In genomic region chr3:56861511-56861910, GRCh38 we compare ENCODE assay signal across 23 cellular contexts. TPM values are rescaled to one million over a fixed set of nuclear protein-coding genes. Genes with fewer than 3 reads are reported as not detected.
DNase-seq lines count a peak whose midpoint lies in the region; ATAC-seq and TF ChIP-seq lines count a peak whose summit lies in the region.
"Had no signal": no experiment of that assay in that cellular context is flagged by ENCODE, and none has a peak within 500 bp of the region (broad histone marks: within the 10 kb centered on the region; RNA-seq: fewer than 3 reads in every experiment).

No MANE protein-coding gene starts in this region.

- no peaks in the 10 kb centered on the region for H3K36me3 ChIP-seq in KOPT-K1 (ENCODE audit: insufficient read depth, low read length)
- H3K36me3 ChIP-seq: lower lobe of right lung, Peyer's patch, thoracic aorta had no signal

- H3K4me3 Mint-ChIP-seq in activated T-cell treated with anti-CD3 and anti-CD28 coated beads, Interleukin-2, amount 50 U/mL, for 24 hours, result no peak overlapping the region
- no peak overlapping the region for H3K4me3 Mint-ChIP-seq in activated naive CD8-positive, alpha-beta T cell treated with anti-CD3 and anti-CD28 coated beads, Interleukin-2, amount 10 ng/mL, durations not matched to agents 7 days and 5 days
- no peak overlapping the region for H3K4me3 Mint-ChIP-seq in nephron progenitor cell
- H3K4me3 Mint-ChIP-seq: B cell; dendritic cell treated with granulocyte-macrophage colony-stimulating factor and Interleukin-4, amounts not matched to agents 40 ng/mL and 50 ng/mL, for 4 days had no signal

- peaks cover 83% of the 10 kb centered on the region for H3K4me1 Mint-ChIP-seq in activated T-cell treated with anti-CD3 and anti-CD28 coated beads, Interleukin-2, amount 50 U/mL, for 24 hours (ENCODE audit: low read depth)
- peaks cover 52% of the 10 kb centered on the region for H3K4me1 Mint-ChIP-seq in activated naive CD8-positive, alpha-beta T cell treated with anti-CD3 and anti-CD28 coated beads, Interleukin-2, amount 10 ng/mL, durations not matched to agents 7 days and 5 days
- H3K4me1 Mint-ChIP-seq in nephron progenitor cell, result peaks cover 55% of the 10 kb centered on the region
- H3K4me1 Mint-ChIP-seq: B cell had no signal

- H3K27ac ChIP-seq in KOPT-K1 (ENCODE audit: low read depth, low read length, poor library complexity, severe bottlenecking), result peak overlapping the region; percentile 78
- H3K27ac ChIP-seq: KMS-11, lower lobe of right lung, Peyer's patch, thoracic aorta had no signal

- no peaks in the 10 kb centered on the region for H3K27me3 Mint-ChIP-seq in activated T-cell treated with anti-CD3 and anti-CD28 coated beads, Interleukin-2, amount 50 U/mL, for 24 hours
- H3K27me3 Mint-ChIP-seq in activated naive CD8-positive, alpha-beta T cell treated with anti-CD3 and anti-CD28 coated beads, Interleukin-2, amount 10 ng/mL, durations not matched to agents 7 days and 5 days, result no peaks in the 10 kb centered on the region
- peaks cover 6% of the 10 kb centered on the region for H3K27me3 Mint-ChIP-seq in nephron progenitor cell (ENCODE audit: low read depth, poor library complexity)
- H3K27me3 Mint-ChIP-seq: B cell had no signal

- H3K27ac Mint-ChIP-seq in activated T-cell treated with anti-CD3 and anti-CD28 coated beads, Interleukin-2, amount 50 U/mL, for 24 hours, result peak overlapping the region; percentile 79
- peak overlapping the region; percentile 33 for H3K27ac Mint-ChIP-seq in activated naive CD8-positive, alpha-beta T cell treated with anti-CD3 and anti-CD28 coated beads, Interleukin-2, amount 10 ng/mL, durations not matched to agents 7 days and 5 days
- H3K27ac Mint-ChIP-seq in nephron progenitor cell, result peak overlapping the region; percentile 1
- H3K27ac Mint-ChIP-seq: B cell; dendritic cell treated with granulocyte-macrophage colony-stimulating factor and Interleukin-4, amounts not matched to agents 40 ng/mL and 50 ng/mL, for 4 days had no signal

- no peak for ATAC-seq in activated naive CD8-positive, alpha-beta T cell treated with anti-CD3 and anti-CD28 coated beads, Interleukin-2, amount 10 ng/mL, durations not matched to agents 7 days and 5 days (ENCODE audit: low read depth)
- ATAC-seq in omental fat pad (ENCODE audit: low FRiP score), result no peak
- ATAC-seq: GM12878, lower lobe of right lung had no signal

- no peaks in the 10 kb centered on the region for H3K9me3 ChIP-seq in KOPT-K1 (ENCODE audit: insufficient read depth, low read length, poor library complexity, severe bottlenecking)
- H3K9me3 ChIP-seq: Caco-2, lower lobe of right lung, Peyer's patch, thoracic aorta had no signal

- no peak for TF ChIP-seq CTCF in nephron progenitor cell (IDR thresholded peaks at IDR 0.05)
- TF ChIP-seq CTCF in omental fat pad (IDR thresholded peaks at IDR 0.05), result no peak

- no peaks in the 10 kb centered on the region for H3K36me3 Mint-ChIP-seq in activated T-cell treated with anti-CD3 and anti-CD28 coated beads, Interleukin-2, amount 50 U/mL, for 24 hours (ENCODE audit: low read depth)
- peaks cover 21% of the 10 kb centered on the region for H3K36me3 Mint-ChIP-seq in activated naive CD8-positive, alpha-beta T cell treated with anti-CD3 and anti-CD28 coated beads, Interleukin-2, amount 10 ng/mL, durations not matched to agents 7 days and 5 days
- H3K36me3 Mint-ChIP-seq in nephron progenitor cell (ENCODE audit: low read depth), result peaks cover 5% of the 10 kb centered on the region

- POLR2A ChIA-PET in activated naive CD8-positive, alpha-beta T cell treated with anti-CD3 and anti-CD28 coated beads, Interleukin-2, amount 10 ng/mL, durations not matched to agents 7 days and 5 days (lab: Charles Lee), result interaction anchor here (0.8 to 1.9 kb wide), 3 partner anchors 12 to 54 kb away, joined by 3 to 5 read pairs (median 4); no protein-coding TSS in a partner anchor

- no peak for DNase-seq in activated T-cell treated with anti-CD3 and anti-CD28 coated beads, Interleukin-2, amount 50 U/mL, for 24 hours
- DNase-seq in activated T-cell treated with anti-CD3 and anti-CD28 coated beads, Interleukin-2, amount 50 U/mL, for 1 hour, result no peak
- DNase-seq in activated naive CD8-positive, alpha-beta T cell treated with anti-CD3 and anti-CD28 coated beads, Interleukin-2, amount 10 ng/mL, durations not matched to agents 7 days and 5 days, result no peak
- DNase-seq in nephron progenitor cell (no peak), globus pallidus (ENCODE audit: low spot score) (no peak), omental fat pad (ENCODE audit: low spot score) (no peak), NCI-H446 (lab: John Stamatoyannopoulos, UW) (no peak)
- DNase-seq: activated CD8-positive, alpha-beta memory T cell treated with anti-CD3 and anti-CD28 coated beads, Interleukin-2, amount 50 U/mL, for 48 hours; aorta; Caco-2; islet precursor cell; lower lobe of right lung; NCI-H187; NCI-H2171 treated with DMSO at 0.1 percent for 48 hours; NCI-H526 treated with DMSO at 0.1 percent for 48 hours; Peyer's patch; small intestine had no signal

- no peaks in the 10 kb centered on the region for H3K9me3 Mint-ChIP-seq in activated T-cell treated with anti-CD3 and anti-CD28 coated beads, Interleukin-2, amount 50 U/mL, for 24 hours
- H3K9me3 Mint-ChIP-seq in activated naive CD8-positive, alpha-beta T cell treated with anti-CD3 and anti-CD28 coated beads, Interleukin-2, amount 10 ng/mL, durations not matched to agents 7 days and 5 days, result peaks cover 4% of the 10 kb centered on the region
- no peaks in the 10 kb centered on the region for H3K9me3 Mint-ChIP-seq in nephron progenitor cell
- H3K9me3 Mint-ChIP-seq: dendritic cell treated with granulocyte-macrophage colony-stimulating factor and Interleukin-4, amounts not matched to agents 40 ng/mL and 50 ng/mL, for 4 days had no signal

RNA-seq across cellular contexts. Expression of gene ARHGEF3, which starts 59.8 kb away (rescaled TPM):
- 100 to 1,000 TPM; 130 TPM for total RNA-seq in activated naive CD8-positive, alpha-beta T cell treated with anti-CD3 and anti-CD28 coated beads, Interleukin-2, amount 10 ng/mL, durations not matched to agents 7 days and 5 days
- 10 to 100 TPM; 16.9 to 26.3 (median 21.9) TPM for total RNA-seq in omental fat pad

Comparison
In these comparisons a context has a peak if more than half of its experiments do, and no peak if none do; other contexts are left out.
1. H3K27ac Mint-ChIP-seq: peak in every context shown above with its lines; median percentile 79 in activated T-cell treated with anti-CD3 and anti-CD28 coated beads, Interleukin-2, amount 50 U/mL, for 24 hours; 33 in activated naive CD8-positive, alpha-beta T cell treated with anti-CD3 and anti-CD28 coated beads, Interleukin-2, amount 10 ng/mL, durations not matched to agents 7 days and 5 days; 1 in nephron progenitor cell.
2. RNA of gene ARHGEF3, which starts 59.8 kb away (total RNA-seq): 130 TPM in activated naive CD8-positive, alpha-beta T cell treated with anti-CD3 and anti-CD28 coated beads, Interleukin-2, amount 10 ng/mL, durations not matched to agents 7 days and 5 days; 16.9 to 26.3 TPM in omental fat pad; every median in the first group is over 4 times any median in the second.